In the genomic region with DNA sequence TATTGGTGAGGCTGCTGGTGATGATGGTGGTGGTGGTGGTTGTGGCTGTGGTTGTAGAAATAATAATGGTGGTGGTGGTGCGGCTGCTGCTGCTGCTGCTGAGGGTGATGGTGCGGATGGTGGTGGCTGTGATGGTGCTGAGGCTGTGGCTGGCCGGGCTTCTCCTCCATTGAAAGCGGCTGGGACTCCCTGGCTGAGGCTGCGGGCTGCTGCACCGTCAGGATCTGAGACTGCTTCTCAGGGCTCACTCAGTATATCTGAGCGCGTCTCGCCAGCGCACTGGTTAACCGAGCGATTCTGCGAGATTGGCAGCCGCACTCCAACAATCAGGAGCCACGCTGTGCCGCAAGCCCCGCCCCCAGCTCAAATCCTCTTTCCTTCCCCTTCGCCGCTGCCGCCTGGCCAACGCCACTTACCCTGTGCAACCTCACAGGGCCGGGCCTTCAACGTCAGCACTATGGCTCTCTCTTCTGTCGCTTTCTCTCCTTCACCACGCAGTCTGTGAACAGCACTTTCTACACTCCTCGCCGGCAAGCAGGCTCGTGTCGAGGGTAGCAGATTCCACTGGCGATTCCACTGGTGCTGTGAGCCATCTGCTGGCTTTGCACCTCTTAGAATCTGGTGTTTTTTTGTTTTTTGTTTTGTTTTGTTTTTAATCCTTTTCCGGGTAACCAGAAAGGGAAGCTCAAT, we compare ENCODE assay signal across 8 cellular contexts. TPM values are rescaled to one million over a fixed set of nuclear protein-coding genes. Genes with fewer than 3 reads are reported as not detected.
A peak's percentile ranks its signal among the peaks of the same experiment; 100 is the strongest.
DNase-seq lines count a peak whose midpoint lies in the region; ATAC-seq and TF ChIP-seq lines count a peak whose summit lies in the region.

A gene with protein sequence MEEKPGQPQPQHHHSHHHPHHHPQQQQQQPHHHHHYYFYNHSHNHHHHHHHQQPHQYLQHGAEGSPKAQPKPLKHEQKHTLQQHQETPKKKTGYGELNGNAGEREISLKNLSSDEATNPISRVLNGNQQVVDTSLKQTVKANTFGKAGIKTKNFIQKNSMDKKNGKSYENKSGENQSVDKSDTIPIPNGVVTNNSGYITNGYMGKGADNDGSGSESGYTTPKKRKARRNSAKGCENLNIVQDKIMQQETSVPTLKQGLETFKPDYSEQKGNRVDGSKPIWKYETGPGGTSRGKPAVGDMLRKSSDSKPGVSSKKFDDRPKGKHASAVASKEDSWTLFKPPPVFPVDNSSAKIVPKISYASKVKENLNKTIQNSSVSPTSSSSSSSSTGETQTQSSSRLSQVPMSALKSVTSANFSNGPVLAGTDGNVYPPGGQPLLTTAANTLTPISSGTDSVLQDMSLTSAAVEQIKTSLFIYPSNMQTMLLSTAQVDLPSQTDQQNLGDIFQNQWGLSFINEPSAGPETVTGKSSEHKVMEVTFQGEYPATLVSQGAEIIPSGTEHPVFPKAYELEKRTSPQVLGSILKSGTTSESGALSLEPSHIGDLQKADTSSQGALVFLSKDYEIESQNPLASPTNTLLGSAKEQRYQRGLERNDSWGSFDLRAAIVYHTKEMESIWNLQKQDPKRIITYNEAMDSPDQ (minus strand): TSS at position 259 of the 690 bp plus-strand sequence. CDS start 89 bp downstream, at position 170.

- TF ChIP-seq EP300 in upper lobe of left lung (IDR thresholded peaks at IDR 0.05), result peak in 1 of 4 donors; percentile 86

- DNase-seq in GM13977 (ENCODE audit: low spot score) (peak; percentile 97), NCI-H1694 (lab: John Stamatoyannopoulos, UW) (peak; percentile 99), amniotic stem cell (lab: John Stamatoyannopoulos, UW) (peak; percentile 94), heart right ventricle (peak; percentile 99), posterior cingulate gyrus (peak; percentile 99 to 100 (median 100)), upper lobe of left lung (peak; percentile 99)

- H3K27ac Mint-ChIP-seq in T-helper 1 cell treated with Interleukin-12 subunit alpha and Interleukin-12 subunit beta and Interleukin-4 antibody, amounts not matched to agents 30 μg/mL and 1 μg/mL, for 36 hours, result peak within 1 kb of the TSS; percentile 100

- H3K27me3 Mint-ChIP-seq in T-helper 1 cell treated with Interleukin-12 subunit alpha and Interleukin-12 subunit beta and Interleukin-4 antibody, amounts not matched to agents 30 μg/mL and 1 μg/mL, for 36 hours (ENCODE audit: low read depth), result no peaks in the 10 kb centered on the region

- H3K4me1 ChIP-seq in heart right ventricle (peaks cover 15 to 42% (median 35%) of the 10 kb centered on the region in 9 donors), upper lobe of left lung (peaks cover 28 to 32% (median 31%) of the 10 kb centered on the region in 4 donors)

- H3K27ac ChIP-seq in heart right ventricle, result peak within 1 kb of the TSS; percentile 90 to 100 (median 99)
- peak within 1 kb of the TSS; percentile 97 to 98 (median 98) for H3K27ac ChIP-seq in upper lobe of left lung

- 0 to 1% methylated on average over 31 of the region's 31 CpGs for WGBS in heart right ventricle, 2 donors
- 0 to 1% methylated on average over 20 to 31 of the region's 31 CpGs for WGBS in upper lobe of left lung, 2 donors

- in situ Hi-C loops in GM13977 (cut with MboI; ENCODE audit: low pct_unique_long_range_greater_than_20kb, low sequenced_read_pairs, unreplicated experiment), result no loop called here

- ATAC-seq in HG02884 (IDR thresholded peaks at IDR 0.05; ENCODE audit: unreplicated experiment) (peak; percentile 87), heart right ventricle (peak; percentile 94 to 98 (median 97)), upper lobe of left lung (ENCODE audit: low FRiP score in 2 of 2) (peak; percentile 97 to 99)

- no peaks in the 10 kb centered on the region for H3K9me3 Mint-ChIP-seq in T-helper 1 cell treated with Interleukin-12 subunit alpha and Interleukin-12 subunit beta and Interleukin-4 antibody, amounts not matched to agents 30 μg/mL and 1 μg/mL, for 36 hours

- TF ChIP-seq CTCF in GM13977 (IDR thresholded peaks at IDR 0.05; ENCODE audit: extremely low read depth, insufficient read depth, missing control alignments) (no peak), heart right ventricle (IDR thresholded peaks at IDR 0.05) (peak in 3 of 9 donors; percentile 27 to 45 (median 28)), upper lobe of left lung (IDR thresholded peaks at IDR 0.05) (peak in 2 of 6 experiments; percentile 17 to 21)

- H3K4me3 Mint-ChIP-seq in T-helper 1 cell treated with Interleukin-12 subunit alpha and Interleukin-12 subunit beta and Interleukin-4 antibody, amounts not matched to agents 30 μg/mL and 1 μg/mL, for 36 hours, result peak within 1 kb of the TSS; percentile 100

- H3K36me3 ChIP-seq in heart right ventricle (peaks cover 0 to 13% (median 0%) of the 10 kb centered on the region in 9 donors), upper lobe of left lung (peaks cover 0 to 18% (median 6%) of the 10 kb centered on the region in 4 donors)

- intact Hi-C loops in heart right ventricle (cut with DNase I) (loop anchor here in 5 of 10 donors (2.0 to 5.0 kb wide), 4 partner anchors 37 to 147 kb away; no protein-coding TSS in a partner anchor), posterior cingulate gyrus (cut with DNase I) (loop anchor here (5.0 kb wide), 1 partner anchor 98 kb away; a partner anchor contains a TSS)

- H3K9me3 ChIP-seq in heart right ventricle, result no peaks in the 10 kb centered on the region
- no peaks in the 10 kb centered on the region for H3K9me3 ChIP-seq in upper lobe of left lung

- peaks cover 29% of the 10 kb centered on the region for H3K4me1 Mint-ChIP-seq in T-helper 1 cell treated with Interleukin-12 subunit alpha and Interleukin-12 subunit beta and Interleukin-4 antibody, amounts not matched to agents 30 μg/mL and 1 μg/mL, for 36 hours (ENCODE audit: low read depth)

- H3K4me3 ChIP-seq in heart right ventricle (peak within 1 kb of the TSS; percentile 73 to 99 (median 95)), upper lobe of left lung (peak within 1 kb of the TSS; percentile 61 to 96 (median 87))

- peak; percentile 82 to 100 (median 100) for TF ChIP-seq POLR2A in upper lobe of left lung (IDR thresholded peaks at IDR 0.05)

- peaks cover 18% of the 10 kb centered on the region for H3K36me3 Mint-ChIP-seq in T-helper 1 cell treated with Interleukin-12 subunit alpha and Interleukin-12 subunit beta and Interleukin-4 antibody, amounts not matched to agents 30 μg/mL and 1 μg/mL, for 36 hours (ENCODE audit: low read depth)

- no peaks in the 10 kb centered on the region for H3K27me3 ChIP-seq in heart right ventricle
- H3K27me3 ChIP-seq in upper lobe of left lung, result no peaks in the 10 kb centered on the region

RNA-seq across cellular contexts. Expression of the gene that starts here (rescaled TPM):
- total RNA-seq in heart right ventricle (10 to 100 TPM; 32.1 to 58.3 (median 39.6) TPM), upper lobe of left lung (10 to 100 TPM; 17.9 to 85.9 (median 38.4) TPM)
- polyA plus RNA-seq in heart right ventricle, result 10 to 100 TPM in 1 of 2 donors, 1 to 10 TPM in 1; 7.1 to 11.5 TPM

Comparison
In these comparisons a context has a peak if more than half of its experiments do, and no peak if none do; other contexts are left out.
1. Peak in every context shown above with its lines: DNase-seq, ATAC-seq, H3K4me3 ChIP-seq and H3K27ac ChIP-seq.